In the genomic region with DNA sequence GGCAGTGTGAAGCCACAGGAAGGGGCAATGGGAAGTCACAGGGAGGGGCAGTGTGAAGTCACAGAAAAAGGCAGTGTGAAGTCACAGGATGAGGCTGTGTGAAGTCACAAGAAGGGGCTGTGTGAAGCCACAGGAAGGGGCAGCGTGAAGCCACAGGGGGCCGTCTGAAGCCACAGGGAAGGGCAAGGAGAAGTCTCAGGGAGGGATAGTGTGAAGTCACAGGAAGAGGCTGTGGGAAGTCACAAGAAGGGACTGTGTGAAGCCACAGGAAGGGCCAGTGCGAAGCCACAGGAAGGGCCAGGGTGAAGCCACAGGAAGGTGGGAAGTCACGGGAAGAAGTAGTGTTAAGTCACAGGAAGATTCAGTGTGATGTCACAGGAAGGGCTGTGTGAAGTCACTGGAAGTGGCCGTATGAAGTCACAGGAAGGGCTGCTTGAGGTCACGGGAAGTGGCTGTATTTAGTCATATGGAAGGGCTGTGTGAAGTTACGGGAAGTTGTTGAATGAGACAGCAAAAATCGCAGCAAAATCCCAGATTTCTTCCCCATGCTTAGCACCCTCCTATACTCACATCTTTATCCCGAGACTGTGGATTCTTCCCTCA, we compare ENCODE assay signal across 24 cellular contexts. TPM values are rescaled to one million over a fixed set of nuclear protein-coding genes. Genes with fewer than 3 reads are reported as not detected.
"Had no signal": no experiment of that assay in that cellular context is flagged by ENCODE, and none has a peak within 500 bp of the region (broad histone marks: within the 10 kb centered on the region; RNA-seq: fewer than 3 reads in every experiment).

No MANE protein-coding gene starts in this region.

- ATAC-seq: activated CD4-positive, alpha-beta T cell treated with anti-CD3 and anti-CD28 coated beads for 36 hours; body of pancreas; esophagus mucosa; left cardiac atrium; T-cell had no signal

- H3K4me1 Mint-ChIP-seq: activated B cell treated with CpG ODN at 0.5 μM for 24 hours, memory B cell, neural crest cell had no signal

- H3K36me3 ChIP-seq: cardiac muscle cell, thyroid gland had no signal

- H3K4me1 ChIP-seq: body of pancreas, thyroid gland had no signal

- DNase-seq: activated B cell treated with CpG ODN at 0.5 μM for 24 hours; activated CD4-positive, alpha-beta T cell treated with anti-CD3 and anti-CD28 coated beads for 36 hours; activated CD4-positive, alpha-beta T cell treated with anti-CD3 and anti-CD28 coated beads, Interleukin-2, amount 50 U/mL, for 4 hours; activated naive CD4-positive, alpha-beta T cell treated with Interleukin-2 at 50 U/mL for 16 hours; activated T-cell treated with anti-CD3 and anti-CD28 coated beads, Interleukin-2, amount 50 U/mL, for 48 hours; anterior cingulate cortex; body of pancreas; effector memory CD4-positive, alpha-beta T cell; hypothalamus; left cardiac atrium; stimulated activated CD4-positive, alpha-beta T cell treated with anti-CD3 and anti-CD28 coated beads, Interleukin-12 subunit alpha, Interleukin-12 subunit beta, amount 100 ng/mL, for 4 hours; substantia nigra; T-cell; thyroid gland had no signal

- H3K4me3 ChIP-seq: body of pancreas, cardiac muscle cell, thyroid gland had no signal

- H3K9me3 Mint-ChIP-seq: activated B cell treated with CpG ODN at 0.5 μM for 24 hours; dendritic cell treated with granulocyte-macrophage colony-stimulating factor and Interleukin-4, amounts not matched to agents 40 ng/mL and 50 ng/mL, for 4 days; memory B cell; neural crest cell; stimulated activated naive CD8-positive, alpha-beta T cell treated with anti-CD3 and anti-CD28 coated beads, Interleukin-15, Interleukin-2, amounts not matched to agents 100 ng/mL and 50 ng/mL, for 24 hours had no signal

- H3K27me3 ChIP-seq: body of pancreas, cardiac muscle cell, thyroid gland had no signal

- H3K4me3 Mint-ChIP-seq: activated B cell treated with CpG ODN at 0.5 μM for 24 hours; activated CD4-positive, alpha-beta T cell treated with anti-CD3 and anti-CD28 coated beads for 36 hours; dendritic cell treated with granulocyte-macrophage colony-stimulating factor and Interleukin-4, amounts not matched to agents 40 ng/mL and 50 ng/mL, for 4 days; memory B cell; neural crest cell; stimulated activated naive CD8-positive, alpha-beta T cell treated with anti-CD3 and anti-CD28 coated beads, Interleukin-15, Interleukin-2, amounts not matched to agents 100 ng/mL and 50 ng/mL, for 24 hours; T-cell had no signal

- H3K27ac ChIP-seq: body of pancreas, cardiac muscle cell, thyroid gland had no signal

- H3K27ac Mint-ChIP-seq: activated B cell treated with CpG ODN at 0.5 μM for 24 hours; activated CD4-positive, alpha-beta T cell treated with anti-CD3 and anti-CD28 coated beads for 36 hours; dendritic cell treated with granulocyte-macrophage colony-stimulating factor and Interleukin-4, amounts not matched to agents 40 ng/mL and 50 ng/mL, for 4 days; memory B cell; progenitor cell of endocrine pancreas; stimulated activated naive CD8-positive, alpha-beta T cell treated with anti-CD3 and anti-CD28 coated beads, Interleukin-15, Interleukin-2, amounts not matched to agents 100 ng/mL and 50 ng/mL, for 24 hours had no signal

- H3K27me3 Mint-ChIP-seq: activated CD4-positive, alpha-beta T cell treated with anti-CD3 and anti-CD28 coated beads for 36 hours; dendritic cell treated with granulocyte-macrophage colony-stimulating factor and Interleukin-4, amounts not matched to agents 40 ng/mL and 50 ng/mL, for 4 days; progenitor cell of endocrine pancreas; stimulated activated naive CD8-positive, alpha-beta T cell treated with anti-CD3 and anti-CD28 coated beads, Interleukin-15, Interleukin-2, amounts not matched to agents 100 ng/mL and 50 ng/mL, for 24 hours; T-cell had no signal

- H3K36me3 Mint-ChIP-seq: memory B cell, T-cell had no signal

RNA-seq across cellular contexts. Expression of a gene that starts 38.6 kb away (rescaled TPM):
- total RNA-seq: activated B cell treated with CpG ODN at 0.5 μM for 24 hours; activated CD4-positive, alpha-beta T cell treated with anti-CD3 and anti-CD28 coated beads for 36 hours; activated CD8-positive, alpha-beta memory T cell treated with anti-CD3 and anti-CD28 coated beads for 36 hours; endothelial cell of umbilical vein; myocyte had no signal
